Comparison of ENCODE assay signal across 8 cellular contexts in genomic region chr1:145927916-145928647, GRCh38. TPM values are rescaled to one million over a fixed set of nuclear protein-coding genes. Genes with fewer than 3 reads are reported as not detected.
A peak's percentile ranks its signal among the peaks of the same experiment; 100 is the strongest.
DNase-seq lines count a peak whose midpoint lies in the region; ATAC-seq and TF ChIP-seq lines count a peak whose summit lies in the region.

No MANE protein-coding gene starts in this region.

- no peak for TF ChIP-seq CTCF in 22Rv1 (IDR thresholded peaks at IDR 0.05)
- no peak for TF ChIP-seq CTCF in brain (conservative IDR thresholded peaks at IDR 0.05)

- no peak for ATAC-seq in GM18861 (IDR thresholded peaks at IDR 0.05; ENCODE audit: unreplicated experiment)

- peaks cover 17% of the 10 kb centered on the region for H3K4me1 ChIP-seq in HAP-1

- peak overlapping the region in 2 of 5 experiments; percentile 76 to 95 for H3K27ac Mint-ChIP-seq in brain

- peaks cover 8% of the 10 kb centered on the region for H3K36me3 ChIP-seq in HAP-1 (replicated peaks)

- H3K27me3 ChIP-seq in HAP-1 (ENCODE audit: low read depth): no peaks in the 10 kb centered on the region

- in situ Hi-C loops in HAP-1 (cut with MboI; ENCODE audit: low sequenced_read_pairs): loop anchor here (5.0 kb wide), 1 partner anchor 34 kb away; the partner anchor contains the start of genes ANKRD34A and POLR3GL

- no peaks in the 10 kb centered on the region for H3K9me3 Mint-ChIP-seq in brain

- peak overlapping the region in 3 of 5 experiments; percentile 77 to 94 (median 82) for H3K4me3 Mint-ChIP-seq in brain

- H3K4me3 ChIP-seq in HAP-1: peak overlapping the region; percentile 78

- H3K4me1 Mint-ChIP-seq in brain: peaks cover 15% of the 10 kb centered on the region

- H3K27me3 Mint-ChIP-seq in brain: no peaks in the 10 kb centered on the region

- no peaks in the 10 kb centered on the region for H3K9me3 ChIP-seq in HAP-1

- DNase-seq in HAP-1 (ENCODE audit: low spot score in 2 of 2) (no peak), mesenteric fat pad (ENCODE audit: low spot score) (peak; percentile 22), cerebellar cortex (ENCODE audit: low spot score) (no peak), GF-D8 (lab: John Stamatoyannopoulos, UW) (no peak), NCI-H510A (lab: John Stamatoyannopoulos, UW) (no peak)

- peak overlapping the region; percentile 92 for H3K27ac ChIP-seq in 22Rv1

- peaks cover 15% of the 10 kb centered on the region for H3K36me3 Mint-ChIP-seq in brain

RNA-seq across cellular contexts. Expression of gene RBM8A, which starts 0.8 kb away (rescaled TPM):
- polyA plus RNA-seq in brain (ENCODE audit: insufficient read depth, low read depth, low replicate concordance): 159 TPM
- total RNA-seq in mesenteric fat pad: 110 TPM

RNA-seq across cellular contexts. Expression of gene PEX11B, which starts 9.6 kb away (rescaled TPM):
- 35.4 TPM for polyA plus RNA-seq in brain (ENCODE audit: insufficient read depth, low read depth, low replicate concordance)
- total RNA-seq in mesenteric fat pad: 13.9 TPM

RNA-seq across cellular contexts. Expression of gene ITGA10, which starts 18.2 kb away (rescaled TPM):
- polyA plus RNA-seq in brain (ENCODE audit: insufficient read depth, low read depth, low replicate concordance): 1.7 TPM
- total RNA-seq in mesenteric fat pad: 1.3 TPM

RNA-seq across cellular contexts. Expression of gene LIX1L, which starts 29.7 kb away (rescaled TPM):
- 23.2 TPM for polyA plus RNA-seq in brain (ENCODE audit: insufficient read depth, low read depth, low replicate concordance)
- 26.6 TPM for total RNA-seq in mesenteric fat pad

RNA-seq across cellular contexts. Expression of gene ANKRD34A, which starts 36.3 kb away (rescaled TPM):
- 7.3 TPM for polyA plus RNA-seq in brain (ENCODE audit: insufficient read depth, low read depth, low replicate concordance)
- 0.74 TPM for total RNA-seq in mesenteric fat pad
